In genomic region chr16:4968879-4969278, GRCh38 we compare ENCODE assay signal across 2 cellular contexts.
TF ChIP-seq lines count a peak whose summit lies in the region.

No MANE protein-coding gene starts in this region.

TF ChIP-seq in GM23338, 12 proteins besides CTCF, POLR2A, EP300 and RAD21:
- no peak for TF ChIP-seq REST (IDR thresholded peaks at IDR 0.05; ENCODE audit: unreplicated experiment)
- no peak for TF ChIP-seq ZNF462 (CRISPR knock-in tag; IDR thresholded peaks at IDR 0.05)
- no peak for TF ChIP-seq EZH2 (IDR thresholded peaks at IDR 0.05; ENCODE audit: low read depth, unreplicated experiment)
- TF ChIP-seq ETS1 (IDR thresholded peaks at IDR 0.05) = no peak
- TF ChIP-seq CREB1 (CRISPR knock-in tag; IDR thresholded peaks at IDR 0.05; ENCODE audit: low read depth) = no peak
- TF ChIP-seq EZH2phosphoT487 (IDR thresholded peaks at IDR 0.05; ENCODE audit: unreplicated experiment) = no peak
- no peak for TF ChIP-seq JUNB (IDR thresholded peaks at IDR 0.05; ENCODE audit: unreplicated experiment)

TF ChIP-seq in HepG2, 621 proteins besides CTCF, POLR2A, EP300 and RAD21:
- TF ChIP-seq SMARCE1 (IDR thresholded peaks at IDR 0.05; ENCODE audit: borderline replicate concordance) = no peak
- no peak for TF ChIP-seq NR0B2 (CRISPR knock-in tag; IDR thresholded peaks at IDR 0.05)
- TF ChIP-seq MTA1 (CRISPR knock-in tag; IDR thresholded peaks at IDR 0.05; ENCODE audit: borderline replicate concordance) = no peak
- TF ChIP-seq YEATS4 (CRISPR knock-in tag; IDR thresholded peaks at IDR 0.05; ENCODE audit: borderline replicate concordance) = no peak
- TF ChIP-seq NPAS2 (CRISPR knock-in tag; IDR thresholded peaks at IDR 0.05; ENCODE audit: borderline replicate concordance) = no peak
- TF ChIP-seq CCAR2 (optimal IDR thresholded peaks at IDR 0.05; ENCODE audit: low read depth, low read length) = no peak
- no peak for TF ChIP-seq SNAPC5 (CRISPR knock-in tag; IDR thresholded peaks at IDR 0.05; ENCODE audit: borderline replicate concordance)
- TF ChIP-seq ATM (IDR thresholded peaks at IDR 0.05; ENCODE audit: borderline replicate concordance) = no peak
- no peak for TF ChIP-seq SRSF1 (optimal IDR thresholded peaks at IDR 0.05; ENCODE audit: low read depth, low read length)
- no peak for TF ChIP-seq DNMT3B (CRISPR knock-in tag; conservative IDR thresholded peaks at IDR 0.05)
- TF ChIP-seq HNRNPL (IDR thresholded peaks at IDR 0.05; ENCODE audit: low read depth, low read length) = no peak
- no peak for TF ChIP-seq ZC3H13 (CRISPR knock-in tag; IDR thresholded peaks at IDR 0.05)
